In genomic region chr13:77207943-77208342, GRCh38 we compare ENCODE assay signal across 8 cellular contexts.
DNase-seq lines count a peak whose midpoint lies in the region; ATAC-seq and TF ChIP-seq lines count a peak whose summit lies in the region.

No MANE protein-coding gene starts in this region.

- ATAC-seq in HG03159 (IDR thresholded peaks at IDR 0.05; ENCODE audit: unreplicated experiment) (no peak), GM19397 (IDR thresholded peaks at IDR 0.05; ENCODE audit: unreplicated experiment) (no peak)

- H3K4me1 ChIP-seq in GM23248 (ENCODE audit: insufficient read depth): peaks cover 19% of the 10 kb centered on the region

- no peak for TF ChIP-seq CTCF in AG04449 (IDR thresholded peaks at IDR 0.05; ENCODE audit: insufficient read depth, low read length, missing control alignments)

- H3K27ac ChIP-seq in GM23248: peak overlapping the region; percentile 56

- POLR2A ChIA-PET in AG04449 (lab: Yijun Ruan, JAX) (no interaction called here), HEK293T (lab: Yijun Ruan, JAX) (interaction anchor here (1.3 kb wide), 1 partner anchor 119 kb away, joined by 3 read pairs; the partner anchor contains the start of gene MYCBP2)

- peak overlapping the region; percentile 53 for H2AFZ ChIP-seq in GM23248

- no peaks in the 10 kb centered on the region for H3K27me3 Mint-ChIP-seq in activated naive CD8-positive, alpha-beta T cell

- H3K79me2 ChIP-seq in GM23248 (ENCODE audit: insufficient read depth): no peaks in the 10 kb centered on the region

- H3K36me3 ChIP-seq in GM23248 (ENCODE audit: low read depth): peaks cover 19% of the 10 kb centered on the region

- in situ Hi-C loops in GM23248 (cut with MboI): no loop called here

- CTCF ChIA-PET in AG04449 (lab: Yijun Ruan, JAX): interaction anchor here (1.5 kb wide), 1 partner anchor 271 kb away, joined by 4 read pairs; no protein-coding TSS in a partner anchor
- CTCF ChIA-PET in HEK293T (lab: Yijun Ruan, JAX): no interaction called here

- no peak overlapping the region for H3K4me3 Mint-ChIP-seq in activated naive CD8-positive, alpha-beta T cell

- WGBS in GM23248 (ENCODE audit: low coverage in 1 of 2, low lambda C conversion rate in 2 of 2, missing lambda C conversion rate in 2 of 2), 2 experiments: 25 to 33% methylated on average over 1 of the region's 1 CpG

- peak overlapping the region; percentile 46 for H3K27ac Mint-ChIP-seq in activated naive CD8-positive, alpha-beta T cell

- H3K4me3 ChIP-seq in AG04449 (ENCODE audit: low read depth, low read length): no peak overlapping the region
- no peak overlapping the region for H3K4me3 ChIP-seq in GM23248

- 0 out of 2 replicates have a peak overlapping the region, but pooled peaks have one; percentile 6 for H3K9ac ChIP-seq in GM23248

- no peaks in the 10 kb centered on the region for H3K9me2 ChIP-seq in GM23248 (ENCODE audit: insufficient read depth)

- peaks cover 22% of the 10 kb centered on the region for H3K4me1 Mint-ChIP-seq in activated naive CD8-positive, alpha-beta T cell (ENCODE audit: low read depth)

- H3F3A ChIP-seq in GM23248 (ENCODE audit: insufficient read depth): peaks cover 34% of the 10 kb centered on the region

- peak overlapping the region; percentile 38 for H3K4me2 ChIP-seq in GM23248 (ENCODE audit: unreplicated experiment)

- no peaks in the 10 kb centered on the region for H3K27me3 ChIP-seq in GM23248 (replicated peaks; ENCODE audit: insufficient read depth)

- no peaks in the 10 kb centered on the region for H3K9me3 ChIP-seq in GM23248 (ENCODE audit: low read depth)

- H4K20me1 ChIP-seq in GM23248 (ENCODE audit: insufficient read depth): no peaks in the 10 kb centered on the region

- H3K9me3 Mint-ChIP-seq in activated naive CD8-positive, alpha-beta T cell (ENCODE audit: low read depth): peaks cover 4% of the 10 kb centered on the region

- peaks cover 25% of the 10 kb centered on the region for H3K36me3 Mint-ChIP-seq in activated naive CD8-positive, alpha-beta T cell

- peak; percentile 37 for DNase-seq in AG04449 (ENCODE audit: low read depth, low spot score)
- DNase-seq in GM23248: peak; percentile 60
- peak; percentile 33 for DNase-seq in foreskin melanocyte
- DNase-seq in HEK293T (ENCODE audit: extremely low spot score): no peak
- DNase-seq in DMS79 treated with DMSO at 0.1 percent for 48 hours (lab: John Stamatoyannopoulos, UW): no peak

TF ChIP-seq in HEK293T, 16 proteins besides CTCF, POLR2A, EP300 and RAD21:
- TF ChIP-seq ZNF384 (IDR thresholded peaks at IDR 0.05) (no peak), NFRKB (IDR thresholded peaks at IDR 0.05) (no peak), SP1 (IDR thresholded peaks at IDR 0.05) (no peak), HDGF (IDR thresholded peaks at IDR 0.05; ENCODE audit: borderline replicate concordance) (no peak), SUZ12 (IDR thresholded peaks at IDR 0.05) (no peak), ELF4 (IDR thresholded peaks at IDR 0.05) (no peak), LEF1 (IDR thresholded peaks at IDR 0.05; ENCODE audit: borderline replicate concordance) (no peak), ARNT (IDR thresholded peaks at IDR 0.05) (no peak), L3MBTL2 (conservative IDR thresholded peaks at IDR 0.05) (no peak), CTBP1 (IDR thresholded peaks at IDR 0.05; ENCODE audit: borderline replicate concordance) (no peak), FOXA1 (IDR thresholded peaks at IDR 0.05) (no peak), TARDBP (IDR thresholded peaks at IDR 0.05) (no peak), PKNOX1 (IDR thresholded peaks at IDR 0.05) (no peak), FOXM1 (IDR thresholded peaks at IDR 0.05; ENCODE audit: borderline replicate concordance) (no peak), BHLHE40 (IDR thresholded peaks at IDR 0.05; ENCODE audit: borderline replicate concordance) (no peak), FOXK2 (IDR thresholded peaks at IDR 0.05) (no peak)

Comparison
In these comparisons a context has a peak if more than half of its experiments do, and no peak if none do; other contexts are left out.
1. DNase-seq: peak in AG04449 (single experiment), GM23248 (single experiment) and foreskin melanocyte (single experiment); none in HEK293T (single experiment) and DMS79 treated with DMSO at 0.1 percent for 48 hours (single experiment).